17 cellular contexts compared by ENCODE assay signal in genomic region chr13:29887030-29887557, GRCh38. TPM values are rescaled to one million over a fixed set of nuclear protein-coding genes. Genes with fewer than 3 reads are reported as not detected.
DNase-seq lines count a peak whose midpoint lies in the region; ATAC-seq lines count a peak whose summit lies in the region.
"Had no signal": no experiment of that assay in that cellular context is flagged by ENCODE, and none has a peak within 500 bp of the region (broad histone marks: within the 10 kb centered on the region; RNA-seq: fewer than 3 reads in every experiment).

No MANE protein-coding gene starts in this region.

- peaks cover 21% of the 10 kb centered on the region for H3K4me1 Mint-ChIP-seq in activated naive CD8-positive, alpha-beta T cell treated with anti-CD3 and anti-CD28 coated beads, Interleukin-2, amount 50 U/mL, for 24 hours
- peaks cover 12% of the 10 kb centered on the region for H3K4me1 Mint-ChIP-seq in activated naive CD8-positive, alpha-beta T cell treated with anti-CD3 and anti-CD28 coated beads for 36 hours
- peaks cover 9% of the 10 kb centered on the region for H3K4me1 Mint-ChIP-seq in activated T-helper 17 cell treated with anti-CD3 and anti-CD28 coated beads, Interleukin-2, amount 50 U/mL, for 72 hours
- H3K4me1 Mint-ChIP-seq in stimulated activated naive CD8-positive, alpha-beta T cell treated with anti-CD3 and anti-CD28 coated beads, Interleukin-15, Interleukin-2, amounts not matched to agents 100 ng/mL and 50 ng/mL, for 24 hours (ENCODE audit: low read depth): peaks cover 22% of the 10 kb centered on the region
- H3K4me1 Mint-ChIP-seq in activated T-helper 2 cell treated with anti-CD3 and anti-CD28 coated beads, Interferon-gamma antibody, Interleukin-2, Interleukin-4, amounts not matched to agents 10 μg/mL and 5 μg/mL and 100 μg/mL, durations not matched to agents 14 hours and 24 hours and 36 hours (ENCODE audit: low read depth): peaks cover 21% of the 10 kb centered on the region
- H3K4me1 Mint-ChIP-seq: B cell had no signal

- DNase-seq in activated naive CD8-positive, alpha-beta T cell treated with anti-CD3 and anti-CD28 coated beads, Interleukin-2, amount 50 U/mL, for 24 hours: peak; percentile 9
- no peak for DNase-seq in activated naive CD8-positive, alpha-beta T cell treated with anti-CD3 and anti-CD28 coated beads for 36 hours
- peak; percentile 57 for DNase-seq in islet precursor cell
- no peak for DNase-seq in activated T-helper 2 cell treated with anti-CD3 and anti-CD28 coated beads, Interferon-gamma antibody, Interleukin-2, Interleukin-4, amounts not matched to agents 10 μg/mL and 5 μg/mL and 100 μg/mL, durations not matched to agents 14 hours and 24 hours and 36 hours (ENCODE audit: low spot score)
- DNase-seq: DMS53, HCEC 1CT, Karpas-422, MM.1S, NCI-H1092 treated with DMSO at 0.1 percent for 48 hours, NCI-H524 had no signal

- peak; percentile 54 for ATAC-seq in activated naive CD8-positive, alpha-beta T cell treated with anti-CD3 and anti-CD28 coated beads, Interleukin-2, amount 50 U/mL, for 24 hours
- peak; percentile 28 for ATAC-seq in activated T-helper 17 cell treated with anti-CD3 and anti-CD28 coated beads, Interleukin-2, amount 50 U/mL, for 72 hours (replicated peaks)
- no peak for ATAC-seq in GM18861 (IDR thresholded peaks at IDR 0.05; ENCODE audit: unreplicated experiment)
- ATAC-seq: Panc1, Right ventricle myocardium inferior had no signal

- intact Hi-C loops in activated T-helper 2 cell treated with anti-CD3 and anti-CD28 coated beads, Interferon-gamma antibody, Interleukin-2, Interleukin-4, amounts not matched to agents 10 μg/mL and 5 μg/mL and 100 μg/mL, durations not matched to agents 14 hours and 24 hours and 36 hours (cut with micrococcal nuclease): no loop called here

- no peaks in the 10 kb centered on the region for H3K36me3 Mint-ChIP-seq in activated naive CD8-positive, alpha-beta T cell treated with anti-CD3 and anti-CD28 coated beads, Interleukin-2, amount 50 U/mL, for 24 hours (ENCODE audit: low read depth)
- no peaks in the 10 kb centered on the region for H3K36me3 Mint-ChIP-seq in activated naive CD8-positive, alpha-beta T cell treated with anti-CD3 and anti-CD28 coated beads for 36 hours
- no peaks in the 10 kb centered on the region for H3K36me3 Mint-ChIP-seq in activated T-helper 17 cell treated with anti-CD3 and anti-CD28 coated beads, Interleukin-2, amount 50 U/mL, for 72 hours (ENCODE audit: low read depth)
- no peaks in the 10 kb centered on the region for H3K36me3 Mint-ChIP-seq in stimulated activated naive CD8-positive, alpha-beta T cell treated with anti-CD3 and anti-CD28 coated beads, Interleukin-15, Interleukin-2, amounts not matched to agents 100 ng/mL and 50 ng/mL, for 24 hours (ENCODE audit: low read depth)
- H3K36me3 Mint-ChIP-seq in activated T-helper 2 cell treated with anti-CD3 and anti-CD28 coated beads, Interferon-gamma antibody, Interleukin-2, Interleukin-4, amounts not matched to agents 10 μg/mL and 5 μg/mL and 100 μg/mL, durations not matched to agents 14 hours and 24 hours and 36 hours (ENCODE audit: low read depth): no peaks in the 10 kb centered on the region

- peak overlapping the region; percentile 47 for H3K27ac Mint-ChIP-seq in activated naive CD8-positive, alpha-beta T cell treated with anti-CD3 and anti-CD28 coated beads, Interleukin-2, amount 50 U/mL, for 24 hours
- no peak overlapping the region for H3K27ac Mint-ChIP-seq in activated naive CD8-positive, alpha-beta T cell treated with anti-CD3 and anti-CD28 coated beads for 36 hours
- H3K27ac Mint-ChIP-seq in activated T-helper 17 cell treated with anti-CD3 and anti-CD28 coated beads, Interleukin-2, amount 50 U/mL, for 72 hours: peak overlapping the region; percentile 74
- H3K27ac Mint-ChIP-seq in stimulated activated naive CD8-positive, alpha-beta T cell treated with anti-CD3 and anti-CD28 coated beads, Interleukin-15, Interleukin-2, amounts not matched to agents 100 ng/mL and 50 ng/mL, for 24 hours: peak overlapping the region; percentile 60
- H3K27ac Mint-ChIP-seq in activated T-helper 2 cell treated with anti-CD3 and anti-CD28 coated beads, Interferon-gamma antibody, Interleukin-2, Interleukin-4, amounts not matched to agents 10 μg/mL and 5 μg/mL and 100 μg/mL, durations not matched to agents 14 hours and 24 hours and 36 hours: no peak overlapping the region
- H3K27ac Mint-ChIP-seq: B cell; CD4-positive, alpha-beta T cell had no signal

- no peak overlapping the region for H3K4me3 Mint-ChIP-seq in activated naive CD8-positive, alpha-beta T cell treated with anti-CD3 and anti-CD28 coated beads, Interleukin-2, amount 50 U/mL, for 24 hours
- H3K4me3 Mint-ChIP-seq in activated naive CD8-positive, alpha-beta T cell treated with anti-CD3 and anti-CD28 coated beads for 36 hours: no peak overlapping the region
- H3K4me3 Mint-ChIP-seq in activated T-helper 17 cell treated with anti-CD3 and anti-CD28 coated beads, Interleukin-2, amount 50 U/mL, for 72 hours: no peak overlapping the region
- H3K4me3 Mint-ChIP-seq in stimulated activated naive CD8-positive, alpha-beta T cell treated with anti-CD3 and anti-CD28 coated beads, Interleukin-15, Interleukin-2, amounts not matched to agents 100 ng/mL and 50 ng/mL, for 24 hours: peak overlapping the region; percentile 28
- no peak overlapping the region for H3K4me3 Mint-ChIP-seq in activated T-helper 2 cell treated with anti-CD3 and anti-CD28 coated beads, Interferon-gamma antibody, Interleukin-2, Interleukin-4, amounts not matched to agents 10 μg/mL and 5 μg/mL and 100 μg/mL, durations not matched to agents 14 hours and 24 hours and 36 hours (ENCODE audit: low read depth)
- H3K4me3 Mint-ChIP-seq: B cell; CD4-positive, alpha-beta T cell had no signal

- no peaks in the 10 kb centered on the region for H3K9me3 Mint-ChIP-seq in activated naive CD8-positive, alpha-beta T cell treated with anti-CD3 and anti-CD28 coated beads, Interleukin-2, amount 50 U/mL, for 24 hours
- no peaks in the 10 kb centered on the region for H3K9me3 Mint-ChIP-seq in activated naive CD8-positive, alpha-beta T cell treated with anti-CD3 and anti-CD28 coated beads for 36 hours
- no peaks in the 10 kb centered on the region for H3K9me3 Mint-ChIP-seq in activated T-helper 17 cell treated with anti-CD3 and anti-CD28 coated beads, Interleukin-2, amount 50 U/mL, for 72 hours
- H3K9me3 Mint-ChIP-seq in stimulated activated naive CD8-positive, alpha-beta T cell treated with anti-CD3 and anti-CD28 coated beads, Interleukin-15, Interleukin-2, amounts not matched to agents 100 ng/mL and 50 ng/mL, for 24 hours: no peaks in the 10 kb centered on the region
- H3K9me3 Mint-ChIP-seq in activated T-helper 2 cell treated with anti-CD3 and anti-CD28 coated beads, Interferon-gamma antibody, Interleukin-2, Interleukin-4, amounts not matched to agents 10 μg/mL and 5 μg/mL and 100 μg/mL, durations not matched to agents 14 hours and 24 hours and 36 hours: no peaks in the 10 kb centered on the region
- H3K9me3 Mint-ChIP-seq: CD4-positive, alpha-beta T cell had no signal

- H3K27me3 Mint-ChIP-seq in activated naive CD8-positive, alpha-beta T cell treated with anti-CD3 and anti-CD28 coated beads, Interleukin-2, amount 50 U/mL, for 24 hours: no peaks in the 10 kb centered on the region
- H3K27me3 Mint-ChIP-seq in activated naive CD8-positive, alpha-beta T cell treated with anti-CD3 and anti-CD28 coated beads for 36 hours: no peaks in the 10 kb centered on the region
- no peaks in the 10 kb centered on the region for H3K27me3 Mint-ChIP-seq in activated T-helper 17 cell treated with anti-CD3 and anti-CD28 coated beads, Interleukin-2, amount 50 U/mL, for 72 hours
- no peaks in the 10 kb centered on the region for H3K27me3 Mint-ChIP-seq in stimulated activated naive CD8-positive, alpha-beta T cell treated with anti-CD3 and anti-CD28 coated beads, Interleukin-15, Interleukin-2, amounts not matched to agents 100 ng/mL and 50 ng/mL, for 24 hours
- no peaks in the 10 kb centered on the region for H3K27me3 Mint-ChIP-seq in activated T-helper 2 cell treated with anti-CD3 and anti-CD28 coated beads, Interferon-gamma antibody, Interleukin-2, Interleukin-4, amounts not matched to agents 10 μg/mL and 5 μg/mL and 100 μg/mL, durations not matched to agents 14 hours and 24 hours and 36 hours (ENCODE audit: low read depth)
- H3K27me3 Mint-ChIP-seq: CD4-positive, alpha-beta T cell had no signal

RNA-seq across cellular contexts. Expression of gene UBL3, which starts 36.7 kb away (rescaled TPM):
- 1 to 10 TPM; 7.7 to 8.0 TPM for total RNA-seq in activated naive CD8-positive, alpha-beta T cell treated with anti-CD3 and anti-CD28 coated beads for 36 hours
- 1 to 10 TPM; 8.4 to 9.4 TPM for total RNA-seq in activated T-helper 17 cell treated with anti-CD3 and anti-CD28 coated beads, Interleukin-2, amount 50 U/mL, for 72 hours
- total RNA-seq in activated T-helper 2 cell treated with anti-CD3 and anti-CD28 coated beads, Interferon-gamma antibody, Interleukin-2, Interleukin-4, amounts not matched to agents 10 μg/mL and 5 μg/mL and 100 μg/mL, durations not matched to agents 14 hours and 24 hours and 36 hours: 7.9 and 8.5 TPM in 2 replicates

Comparison
In these comparisons a context has a peak if more than half of its experiments do, and no peak if none do; other contexts are left out.
1. DNase-seq: peak in activated naive CD8-positive, alpha-beta T cell treated with anti-CD3 and anti-CD28 coated beads, Interleukin-2, amount 50 U/mL, for 24 hours (single experiment) and islet precursor cell (single experiment); none in activated naive CD8-positive, alpha-beta T cell treated with anti-CD3 and anti-CD28 coated beads for 36 hours (single experiment) and activated T-helper 2 cell treated with anti-CD3 and anti-CD28 coated beads, Interferon-gamma antibody, Interleukin-2, Interleukin-4, amounts not matched to agents 10 μg/mL and 5 μg/mL and 100 μg/mL, durations not matched to agents 14 hours and 24 hours and 36 hours (single experiment).
2. H3K27ac Mint-ChIP-seq: peak in activated naive CD8-positive, alpha-beta T cell treated with anti-CD3 and anti-CD28 coated beads, Interleukin-2, amount 50 U/mL, for 24 hours (single experiment), activated T-helper 17 cell treated with anti-CD3 and anti-CD28 coated beads, Interleukin-2, amount 50 U/mL, for 72 hours (single experiment) and stimulated activated naive CD8-positive, alpha-beta T cell treated with anti-CD3 and anti-CD28 coated beads, Interleukin-15, Interleukin-2, amounts not matched to agents 100 ng/mL and 50 ng/mL, for 24 hours (single experiment); none in activated naive CD8-positive, alpha-beta T cell treated with anti-CD3 and anti-CD28 coated beads for 36 hours (single experiment) and activated T-helper 2 cell treated with anti-CD3 and anti-CD28 coated beads, Interferon-gamma antibody, Interleukin-2, Interleukin-4, amounts not matched to agents 10 μg/mL and 5 μg/mL and 100 μg/mL, durations not matched to agents 14 hours and 24 hours and 36 hours (single experiment).